ENCODE assay signal across 9 cellular contexts in the genomic region with DNA sequence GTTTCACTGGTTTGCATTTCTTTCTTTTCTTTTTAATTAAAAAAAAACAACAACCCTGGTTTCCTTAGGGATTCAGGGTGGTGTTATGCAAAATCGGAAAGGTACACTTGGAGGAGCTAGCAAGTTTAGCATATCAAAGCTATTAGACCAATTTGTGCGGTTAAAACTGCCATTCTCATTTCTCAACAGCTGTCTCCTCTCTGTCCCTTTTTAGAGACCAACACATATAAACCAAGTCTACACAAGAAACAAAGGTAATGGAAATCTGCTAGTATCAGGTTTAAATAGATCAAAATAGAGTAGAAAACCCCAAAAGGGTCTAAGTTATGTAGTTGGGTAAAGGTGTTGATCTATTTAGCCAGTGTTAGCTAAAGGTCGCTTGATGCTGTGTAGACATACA. TPM values are rescaled to one million over a fixed set of nuclear protein-coding genes. Genes with fewer than 3 reads are reported as not detected.
DNase-seq lines count a peak whose midpoint lies in the region; ATAC-seq, FAIRE-seq and TF ChIP-seq lines count a peak whose summit lies in the region.
"Had no signal": no experiment of that assay in that cellular context is flagged by ENCODE, and none has a peak within 500 bp of the region (broad histone marks: within the 10 kb centered on the region; RNA-seq: fewer than 3 reads in every experiment).

No MANE protein-coding gene starts in this region.

- no peaks in the 10 kb centered on the region for H3K9me3 ChIP-seq in SJCRH30 (replicated peaks)
- H3K9me3 ChIP-seq in right cardiac atrium (ENCODE audit: control insufficient read depth, low read length), result no peaks in the 10 kb centered on the region

- H3K27me3 ChIP-seq in SJCRH30 (no peaks in the 10 kb centered on the region), right cardiac atrium (ENCODE audit: control insufficient read depth, insufficient read depth) (no peaks in the 10 kb centered on the region)

- H3K4me3 ChIP-seq in GM12875 (ENCODE audit: low read depth, low read length) (peak overlapping the region; percentile 72), SJCRH30 (peak overlapping the region; percentile 77), right cardiac atrium (ENCODE audit: low read length) (peak overlapping the region; percentile 57), skeletal muscle cell (ENCODE audit: low read depth, low read length) (peak overlapping the region; percentile 43)
- H3K4me3 ChIP-seq: SK-N-MC had no signal

- TF ChIP-seq CTCF in GM12875 (IDR thresholded peaks at IDR 0.05; ENCODE audit: borderline replicate concordance, insufficient read depth, low read depth, low read length), result no peak

- H3K27ac ChIP-seq in SJCRH30 (no peak overlapping the region), right cardiac atrium (ENCODE audit: low read length) (no peak overlapping the region)
- H3K27ac ChIP-seq: SK-N-MC had no signal

- H3K4me1 ChIP-seq in SJCRH30 (no peaks in the 10 kb centered on the region), right cardiac atrium (ENCODE audit: control insufficient read depth, insufficient read depth, low read length) (no peaks in the 10 kb centered on the region)

- DNase-seq in SJCRH30 (no peak), right cardiac atrium (no peak), skeletal muscle cell (ENCODE audit: low read depth) (no peak), H54 (ENCODE audit: insufficient read length, low spot score) (no peak), COR-L47 (lab: John Stamatoyannopoulos, UW) (no peak)
- no peak for DNase-seq in stimulated activated naive CD8-positive, alpha-beta T cell treated with anti-CD3 and anti-CD28 coated beads, Interleukin-15, Interleukin-2, amounts not matched to agents 100 U/mL and 50 U/mL, for 24 hours

- 55% methylated on average over 3 of the region's 3 CpGs for WGBS in right cardiac atrium

- no peak for FAIRE-seq in H54 (lab: Jason Lieb, UNC)

- no peak for TF ChIP-seq POLR2A in H54 (IDR thresholded peaks at IDR 0.05; ENCODE audit: low read depth, low read length)

- H3K36me3 ChIP-seq in SJCRH30, result no peaks in the 10 kb centered on the region

- intact Hi-C loops in right cardiac atrium (cut with DNase I), result loop anchor here in 1 of 4 donors (10.0 kb wide), 1 partner anchor 102 kb away; no protein-coding TSS in a partner anchor

- ATAC-seq in right cardiac atrium (no peak), GM18870 (IDR thresholded peaks at IDR 0.05; ENCODE audit: unreplicated experiment) (no peak)
- ATAC-seq in stimulated activated naive CD8-positive, alpha-beta T cell treated with anti-CD3 and anti-CD28 coated beads, Interleukin-15, Interleukin-2, amounts not matched to agents 100 U/mL and 50 U/mL, for 24 hours, result no peak

RNA-seq across cellular contexts. Expression of a gene that starts 1.7 kb away (rescaled TPM):
- 10.5 and 12.2 TPM in 2 replicates for total RNA-seq in SJCRH30 (2014; rRNA removed; shearing (Covaris generic))
- 10 to 100 TPM in 3 of 4 donors, 1 to 10 TPM in 1; 9.1 to 15.3 (median 12.0) TPM for total RNA-seq in right cardiac atrium
- polyA plus RNA-seq in right cardiac atrium, result 3.2 TPM
